In genomic region chr3:162984752-162985151, GRCh38 we compare ENCODE assay signal across 1 cellular context.
TF ChIP-seq lines count a peak whose summit lies in the region.

No MANE protein-coding gene starts in this region.

TF ChIP-seq in H1, 55 proteins besides CTCF, POLR2A, EP300 and RAD21:
- no peak for TF ChIP-seq RNF2 (IDR thresholded peaks at IDR 0.05; ENCODE audit: borderline replicate concordance, low read depth, low read length, missing control alignments, poor library complexity, severe bottlenecking)
- TF ChIP-seq TEAD4 (IDR thresholded peaks at IDR 0.05; ENCODE audit: low read depth, low read length), result no peak
- TF ChIP-seq ASH2L (IDR thresholded peaks at IDR 0.05; ENCODE audit: low read length), result no peak
- no peak for TF ChIP-seq HDAC6 (IDR thresholded peaks at IDR 0.05; ENCODE audit: low read depth, low read length)
